In the genomic region with DNA sequence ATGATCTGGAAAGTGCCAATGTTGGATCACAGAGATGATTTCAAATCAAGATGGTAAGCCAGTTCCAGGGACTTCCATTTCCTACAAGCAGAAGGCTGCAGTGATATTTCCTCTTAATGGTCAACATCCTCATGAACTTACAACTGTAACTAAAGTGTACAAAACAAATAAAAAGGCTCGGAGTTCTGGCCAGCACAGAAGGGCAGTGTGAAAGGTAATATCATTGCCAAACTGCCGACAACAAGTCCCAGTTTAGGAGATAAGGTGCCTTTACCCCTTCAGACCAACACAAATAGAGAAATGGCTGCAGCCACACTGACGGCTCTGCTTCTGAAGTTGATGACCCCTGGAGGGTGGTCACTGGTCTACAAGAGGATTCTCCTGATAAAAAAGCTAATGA, we compare ENCODE assay signal across 9 cellular contexts.
DNase-seq lines count a peak whose midpoint lies in the region; ATAC-seq and TF ChIP-seq lines count a peak whose summit lies in the region.
"Had no signal": no experiment of that assay in that cellular context is flagged by ENCODE, and none has a peak within 500 bp of the region (broad histone marks: within the 10 kb centered on the region; RNA-seq: fewer than 3 reads in every experiment).

No MANE protein-coding gene starts in this region.

- H3K4me3 Mint-ChIP-seq in chondrocyte (ENCODE audit: unreplicated experiment): peak overlapping the region; percentile 14
- H3K4me3 Mint-ChIP-seq in naive thymus-derived CD4-positive, alpha-beta T cell: peak overlapping the region; percentile 81 to 100 (median 94)

- H2AFZ ChIP-seq in KMS-11 (ENCODE audit: low read depth): no peak overlapping the region

- peak overlapping the region; percentile 99 for H3K27ac Mint-ChIP-seq in chondrocyte (ENCODE audit: unreplicated experiment)
- peak overlapping the region; percentile 89 to 99 (median 95) for H3K27ac Mint-ChIP-seq in naive thymus-derived CD4-positive, alpha-beta T cell

- H3K36me3 ChIP-seq in BLaER1: peaks cover 44% of the 10 kb centered on the region
- no peaks in the 10 kb centered on the region for H3K36me3 ChIP-seq in KMS-11 (ENCODE audit: insufficient read depth)
- peaks cover 0 to 21% (median 1%) of the 10 kb centered on the region in 3 experiments for H3K36me3 ChIP-seq in naive thymus-derived CD4-positive, alpha-beta T cell (ENCODE audit: control insufficient read depth in 2 of 3, insufficient read depth in 3 of 3, low read length in 3 of 3)

- H3K9me3 ChIP-seq in BLaER1: no peaks in the 10 kb centered on the region
- no peaks in the 10 kb centered on the region for H3K9me3 ChIP-seq in naive thymus-derived CD4-positive, alpha-beta T cell (ENCODE audit: control insufficient read depth in 2 of 3, low read length in 3 of 3)

- peaks cover 12% of the 10 kb centered on the region for H3K36me3 Mint-ChIP-seq in chondrocyte (ENCODE audit: low read depth)
- peaks cover 21 to 75% (median 66%) of the 10 kb centered on the region in 5 donors for H3K36me3 Mint-ChIP-seq in naive thymus-derived CD4-positive, alpha-beta T cell

- H3K27me3 Mint-ChIP-seq in chondrocyte (ENCODE audit: low read depth): no peaks in the 10 kb centered on the region
- H3K27me3 Mint-ChIP-seq in naive thymus-derived CD4-positive, alpha-beta T cell: no peaks in the 10 kb centered on the region

- peaks cover 27% of the 10 kb centered on the region for H3K4me1 ChIP-seq in BLaER1
- H3K4me1 ChIP-seq in KMS-11 (ENCODE audit: low read depth, poor library complexity, severe bottlenecking): peaks cover 100% of the 10 kb centered on the region
- H3K4me1 ChIP-seq in naive thymus-derived CD4-positive, alpha-beta T cell (ENCODE audit: control insufficient read depth in 2 of 2, insufficient read depth in 2 of 2, low read length in 2 of 2): peaks cover 91 to 95% of the 10 kb centered on the region in 2 donors

- intact Hi-C loops in naive thymus-derived CD4-positive, alpha-beta T cell (cut with micrococcal nuclease): no loop called here

- H3K4me2 ChIP-seq in BLaER1 (peak overlapping the region; percentile 61; the same call in 1 of the 2 replicates), KMS-11 (peak overlapping the region; percentile 91)

- DNase-seq in chondrocyte (ENCODE audit: low spot score): no peak
- peak in 1 of 9 donors; percentile 11 for DNase-seq in naive thymus-derived CD4-positive, alpha-beta T cell
- no peak for DNase-seq in NCI-H345 treated with DMSO at 0.1 percent for 48 hours (lab: John Stamatoyannopoulos, UW; ENCODE audit: unreplicated experiment)
- DNase-seq in HuH-7.5 (ENCODE audit: low spot score): no peak
- DNase-seq in T-helper 9 cell: no peak
- DNase-seq in NK-92 (lab: John Stamatoyannopoulos, UW; ENCODE audit: unreplicated experiment): no peak
- DNase-seq: MM.1S had no signal

- H3K9ac ChIP-seq in BLaER1: no peak overlapping the region
- no peak overlapping the region; the same call in 1 of the 2 replicates for H3K9ac ChIP-seq in KMS-11

- H3K9me3 Mint-ChIP-seq in chondrocyte (ENCODE audit: low read depth): no peaks in the 10 kb centered on the region
- peaks cover 0 to 3% (median 0%) of the 10 kb centered on the region in 11 donors for H3K9me3 Mint-ChIP-seq in naive thymus-derived CD4-positive, alpha-beta T cell

- H3K27ac ChIP-seq in BLaER1 (no peak overlapping the region), KMS-11 (peak overlapping the region; percentile 76)
- peak overlapping the region; percentile 97 for H3K27ac ChIP-seq in naive thymus-derived CD4-positive, alpha-beta T cell (ENCODE audit: low read depth, low read length)

- CTCF ChIA-PET in naive thymus-derived CD4-positive, alpha-beta T cell (lab: Charles Lee): interaction anchor here (0.8 to 2.5 kb wide), 5 partner anchors 14 to 134 kb away, joined by 3 to 8 read pairs (median 3); no protein-coding TSS in a partner anchor

- POLR2A ChIA-PET in naive thymus-derived CD4-positive, alpha-beta T cell (lab: Charles Lee): interaction anchor here (1.5 to 30.8 kb wide), 8 partner anchors 9 to 203 kb away, joined by 4 to 691 read pairs (median 277); no protein-coding TSS in a partner anchor

- peaks cover 86% of the 10 kb centered on the region for H3K79me2 ChIP-seq in KMS-11 (ENCODE audit: insufficient read depth, low read depth)

- H3K27me3 ChIP-seq in BLaER1: no peaks in the 10 kb centered on the region
- H3K27me3 ChIP-seq in KMS-11 (ENCODE audit: insufficient read depth, low read depth): no peaks in the 10 kb centered on the region
- no peaks in the 10 kb centered on the region for H3K27me3 ChIP-seq in naive thymus-derived CD4-positive, alpha-beta T cell (ENCODE audit: control insufficient read depth in 2 of 2, insufficient read depth in 2 of 2, low read length in 2 of 2)

- H4K20me1 ChIP-seq in BLaER1: peaks cover 55% of the 10 kb centered on the region
- H4K20me1 ChIP-seq in KMS-11 (ENCODE audit: insufficient read depth): no peaks in the 10 kb centered on the region

- no peak overlapping the region for H3K4me3 ChIP-seq in BLaER1
- no peak overlapping the region for H3K4me3 ChIP-seq in KMS-11 (IDR thresholded peaks at IDR 0.05; ENCODE audit: insufficient read depth, low read depth, low read length)
- peak overlapping the region; percentile 36 for H3K4me3 ChIP-seq in naive thymus-derived CD4-positive, alpha-beta T cell (ENCODE audit: low read length)

- peaks cover 95% of the 10 kb centered on the region for H3K4me1 Mint-ChIP-seq in chondrocyte (ENCODE audit: low read depth)
- peaks cover 83 to 100% (median 97%) of the 10 kb centered on the region in 7 donors for H3K4me1 Mint-ChIP-seq in naive thymus-derived CD4-positive, alpha-beta T cell

- TF ChIP-seq CTCF in KMS-11 (conservative IDR thresholded peaks at IDR 0.05; ENCODE audit: low read depth, low read length) (no peak), chondrocyte (IDR thresholded peaks at IDR 0.05) (no peak)

- no peak for ATAC-seq in naive thymus-derived CD4-positive, alpha-beta T cell
